ENCODE assay signal across 8 cellular contexts in genomic region chr2:152098798-152099654, GRCh38. TPM values are rescaled to one million over a fixed set of nuclear protein-coding genes. Genes with fewer than 3 reads are reported as not detected.
DNase-seq lines count a peak whose midpoint lies in the region; ATAC-seq and TF ChIP-seq lines count a peak whose summit lies in the region.

Gene CACNB4 (minus strand): TSS chr2:152099044.

- peaks cover 12% of the 10 kb centered on the region for H3K4me1 Mint-ChIP-seq in T-helper 2 cell treated with Interferon-gamma antibody and Interleukin-4, amounts not matched to agents 5 μg/mL and 100 μg/mL, for 36 hours (ENCODE audit: low read depth)
- peaks cover 30 to 31% of the 10 kb centered on the region in 2 donors for H3K4me1 Mint-ChIP-seq in natural killer cell

- peaks cover 56% of the 10 kb centered on the region for H3K27me3 Mint-ChIP-seq in T-helper 2 cell treated with Interferon-gamma antibody and Interleukin-4, amounts not matched to agents 5 μg/mL and 100 μg/mL, for 36 hours (ENCODE audit: low read depth)
- peaks cover 29% of the 10 kb centered on the region in 2 donors for H3K27me3 Mint-ChIP-seq in natural killer cell (ENCODE audit: low read depth in 2 of 2)

- ATAC-seq in HG02852 (IDR thresholded peaks at IDR 0.05; ENCODE audit: unreplicated experiment) (peak; percentile 38), esophagus mucosa (peak; percentile 29), natural killer cell (peak; percentile 48 to 68 (median 68)), GM21737 (IDR thresholded peaks at IDR 0.05; ENCODE audit: unreplicated experiment) (no peak)

- H3K36me3 Mint-ChIP-seq in T-helper 2 cell treated with Interferon-gamma antibody and Interleukin-4, amounts not matched to agents 5 μg/mL and 100 μg/mL, for 36 hours (ENCODE audit: low read depth) = no peaks in the 10 kb centered on the region
- no peaks in the 10 kb centered on the region for H3K36me3 Mint-ChIP-seq in natural killer cell

- no peak for TF ChIP-seq CTCF in natural killer cell (IDR thresholded peaks at IDR 0.05)

- peak within 1 kb of the TSS; percentile 77 for H3K4me3 Mint-ChIP-seq in T-helper 2 cell treated with Interferon-gamma antibody and Interleukin-4, amounts not matched to agents 5 μg/mL and 100 μg/mL, for 36 hours
- peak within 1 kb of the TSS; percentile 88 for H3K4me3 Mint-ChIP-seq in natural killer cell

- H3K9me3 Mint-ChIP-seq in T-helper 2 cell treated with Interferon-gamma antibody and Interleukin-4, amounts not matched to agents 5 μg/mL and 100 μg/mL, for 36 hours = no peaks in the 10 kb centered on the region
- H3K9me3 Mint-ChIP-seq in natural killer cell = no peaks in the 10 kb centered on the region

- DNase-seq in NCI-H82 (lab: John Stamatoyannopoulos, UW) = peak; percentile 52
- DNase-seq in NCI-H82 treated with DMSO at 0.1 percent for 48 hours (lab: John Stamatoyannopoulos, UW; ENCODE audit: unreplicated experiment) = no peak
- DNase-seq in T-helper 2 cell treated with Interferon-gamma antibody and Interleukin-4, amounts not matched to agents 5 μg/mL and 100 μg/mL, for 36 hours (ENCODE audit: low spot score) = peak; percentile 16
- no peak for DNase-seq in natural killer cell
- no peak for DNase-seq in NAMALWA (ENCODE audit: low spot score)

- intact Hi-C loops in natural killer cell (cut with micrococcal nuclease) = no loop called here

- H3K27ac Mint-ChIP-seq in T-helper 2 cell treated with Interferon-gamma antibody and Interleukin-4, amounts not matched to agents 5 μg/mL and 100 μg/mL, for 36 hours = no peak within 1 kb of the TSS
- H3K27ac Mint-ChIP-seq in natural killer cell = peak within 1 kb of the TSS in 1 of 2 donors; percentile 47

RNA-seq across cellular contexts. Expression of gene CACNB4, which starts in this region (rescaled TPM):
- total RNA-seq in esophagus mucosa = 9.6 TPM
- total RNA-seq in natural killer cell = under 1 TPM; 0.56 to 0.93 (median 0.73) TPM

Comparison
In these comparisons a context has a peak if more than half of its experiments do, and no peak if none do; other contexts are left out.
1. DNase-seq: peak in NCI-H82 (single experiment) and T-helper 2 cell treated with Interferon-gamma antibody and Interleukin-4, amounts not matched to agents 5 μg/mL and 100 μg/mL, for 36 hours (single experiment); none in NCI-H82 treated with DMSO at 0.1 percent for 48 hours (single experiment), natural killer cell (single experiment) and NAMALWA (single experiment).
2. Peak in ATAC-seq in natural killer cell; RNA of the gene not detected or under 1 TPM.